In the genomic region with DNA sequence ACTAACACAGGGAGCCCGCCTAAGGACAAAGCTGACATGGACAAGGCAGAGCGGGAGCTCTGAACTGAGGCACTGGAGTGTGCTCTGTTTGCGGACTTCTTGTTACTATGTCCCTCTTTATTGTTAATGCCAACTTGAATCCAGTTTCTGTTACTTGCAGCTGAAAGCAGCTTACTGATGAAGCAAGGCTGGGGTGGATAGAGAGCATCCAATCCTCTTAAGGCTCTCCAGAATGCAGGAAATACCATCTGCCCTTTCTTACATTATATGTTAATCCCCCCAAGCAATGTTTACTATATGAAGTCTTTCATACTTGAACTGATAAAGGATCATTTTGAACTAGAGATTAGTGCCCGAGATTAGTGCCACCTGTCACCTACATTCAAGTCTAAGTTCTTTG, we compare ENCODE assay signal across 22 cellular contexts. TPM values are rescaled to one million over a fixed set of nuclear protein-coding genes. Genes with fewer than 3 reads are reported as not detected.
DNase-seq lines count a peak whose midpoint lies in the region; ATAC-seq, FAIRE-seq and TF ChIP-seq lines count a peak whose summit lies in the region.
"Had no signal": no experiment of that assay in that cellular context is flagged by ENCODE, and none has a peak within 500 bp of the region (broad histone marks: within the 10 kb centered on the region; RNA-seq: fewer than 3 reads in every experiment).

No MANE protein-coding gene starts in this region.

- no peak overlapping the region for H3K23ac ChIP-seq in IMR-90 (ENCODE audit: low read depth, low read length)

- no peak for TF ChIP-seq RAD21 in IMR-90 (IDR thresholded peaks at IDR 0.05; ENCODE audit: low read length)

- POLR2A ChIA-PET in IMR-90 (lab: Charles Lee; ENCODE audit: unreplicated experiment): no interaction called here

- H2AFZ ChIP-seq in IMR-90 (replicated peaks; ENCODE audit: low read length, poor library complexity) (no peak overlapping the region), keratinocyte (ENCODE audit: control insufficient read depth, low read length) (no peak overlapping the region)

- H3K4ac ChIP-seq in IMR-90 (ENCODE audit: low read depth, low read length): no peak overlapping the region

- H3K9me3 ChIP-seq in IMR-90 (ENCODE audit: control insufficient read depth, insufficient read depth, low read length): no peaks in the 10 kb centered on the region
- H3K9me3 ChIP-seq in keratinocyte (ENCODE audit: control insufficient read depth, low read depth, low read length): no peaks in the 10 kb centered on the region
- H3K9me3 ChIP-seq: BE2C, Caco-2 had no signal

- no peak overlapping the region for H2AK5ac ChIP-seq in IMR-90 (ENCODE audit: low read depth, low read length)

- H3K79me2 ChIP-seq in keratinocyte (ENCODE audit: control insufficient read depth, insufficient read depth, low read length): peaks cover 97% of the 10 kb centered on the region

- H4K20me1 ChIP-seq in IMR-90 (ENCODE audit: insufficient read depth, low read length) (peaks cover 20% of the 10 kb centered on the region), keratinocyte (ENCODE audit: control insufficient read depth, extremely low read depth, insufficient read depth, low read length) (no peaks in the 10 kb centered on the region)

- peak; percentile 11 for DNase-seq in IMR-90
- peak; percentile 95 for DNase-seq in NCI-H82 (lab: John Stamatoyannopoulos, UW)
- no peak for DNase-seq in keratinocyte (ENCODE audit: low read depth, low spot score)
- DNase-seq in NCI-H2227 treated with DMSO at 0.1 percent for 48 hours (lab: John Stamatoyannopoulos, UW): no peak
- no peak for DNase-seq in NCI-H2107 treated with DMSO at 0.1 percent for 48 hours (lab: John Stamatoyannopoulos, UW; ENCODE audit: unreplicated experiment)
- no peak for DNase-seq in erythroblast (lab: John Stamatoyannopoulos, UW)
- DNase-seq: ACHN; BE2C; C1 segment of cervical spinal cord; Caco-2; CD4-positive, CD25-positive, alpha-beta regulatory T cell; DMS79 treated with DMSO at 0.1 percent for 48 hours; GF-D8; H9; KBM-7 had no signal

- peaks cover 19% of the 10 kb centered on the region for H3K4me1 Mint-ChIP-seq in activated T-helper 17 cell treated with anti-CD3 and anti-CD28 coated beads, Interleukin-2, amount 50 U/mL, for 72 hours

- no peaks in the 10 kb centered on the region for H3K27me3 Mint-ChIP-seq in activated T-helper 17 cell treated with anti-CD3 and anti-CD28 coated beads, Interleukin-2, amount 50 U/mL, for 72 hours
- H3K27me3 Mint-ChIP-seq: CD4-positive, CD25-positive, alpha-beta regulatory T cell; IgD-negative memory B cell had no signal

- H2BK5ac ChIP-seq in IMR-90 (ENCODE audit: low read depth, low read length, poor library complexity, severe bottlenecking): no peak overlapping the region

- no peak overlapping the region for H3K14ac ChIP-seq in IMR-90 (replicated peaks; ENCODE audit: low read depth, low read length)

- in situ Hi-C loops in IMR-90 (cut with MboI; ENCODE audit: low sequenced_read_pairs): no loop called here

- H3K9me1 ChIP-seq in IMR-90 (ENCODE audit: insufficient read depth, low read length) (no peaks in the 10 kb centered on the region; the same call in 1 of the 2 replicates), keratinocyte (ENCODE audit: control insufficient read depth, extremely low read depth, insufficient read depth, low read length) (no peaks in the 10 kb centered on the region)

- H3K4me1 ChIP-seq in IMR-90 (ENCODE audit: control insufficient read depth, insufficient read depth, low read length) (no peaks in the 10 kb centered on the region; the same call in 1 of the 2 replicates), keratinocyte (ENCODE audit: control insufficient read depth, extremely low read depth, insufficient read depth, low read length) (no peaks in the 10 kb centered on the region)
- H3K4me1 ChIP-seq: BE2C had no signal

- no TSS peak for BruUV-seq in IMR-90 (replicated peaks; lab: Mats Ljungman, UMichigan)

- CTCF ChIA-PET in IMR-90 (lab: Yijun Ruan, JAX): no interaction called here

- H3K4me2 ChIP-seq in IMR-90 (ENCODE audit: low read depth, low read length) (no peak overlapping the region), keratinocyte (ENCODE audit: control insufficient read depth, extremely low read depth, insufficient read depth, low read depth, low read length) (no peak overlapping the region)

- ATAC-seq in IMR-90 (ENCODE audit: low read depth) (no peak), HG03442 (IDR thresholded peaks at IDR 0.05; ENCODE audit: unreplicated experiment) (no peak)
- ATAC-seq in activated T-helper 17 cell treated with anti-CD3 and anti-CD28 coated beads, Interleukin-2, amount 50 U/mL, for 72 hours (replicated peaks): no peak
- ATAC-seq: GM12878 had no signal

- no peak overlapping the region for H2BK15ac ChIP-seq in IMR-90 (ENCODE audit: low read depth, low read length)

- intact Hi-C loops in IMR-90 (cut with micrococcal nuclease): no loop called here

- peaks cover 47% of the 10 kb centered on the region for H3K36me3 Mint-ChIP-seq in activated T-helper 17 cell treated with anti-CD3 and anti-CD28 coated beads, Interleukin-2, amount 50 U/mL, for 72 hours (ENCODE audit: low read depth)

- H3K79me1 ChIP-seq in IMR-90 (ENCODE audit: low read depth in 1 of 2, low read length in 2 of 2): peaks cover 27 to 64% of the 10 kb centered on the region in 2 experiments

- dilution Hi-C loops in IMR-90 (cut with HindIII; ENCODE audit: low sequenced_read_pairs, unreplicated experiment) (no loop called here), keratinocyte (cut with MboI; ENCODE audit: extremely low pct_ligation_motif_present, low sequenced_read_pairs) (no loop called here)

- H3K27ac Mint-ChIP-seq in activated T-helper 17 cell treated with anti-CD3 and anti-CD28 coated beads, Interleukin-2, amount 50 U/mL, for 72 hours: peak overlapping the region; percentile 54
- H3K27ac Mint-ChIP-seq: CD4-positive, CD25-positive, alpha-beta regulatory T cell; IgD-negative memory B cell had no signal

- H3K9me3 Mint-ChIP-seq in activated T-helper 17 cell treated with anti-CD3 and anti-CD28 coated beads, Interleukin-2, amount 50 U/mL, for 72 hours: no peaks in the 10 kb centered on the region

- H3K4me3 Mint-ChIP-seq in activated T-helper 17 cell treated with anti-CD3 and anti-CD28 coated beads, Interleukin-2, amount 50 U/mL, for 72 hours: no peak overlapping the region
- H3K4me3 Mint-ChIP-seq: CD4-positive, CD25-positive, alpha-beta regulatory T cell; H9; IgD-negative memory B cell had no signal

- H3K18ac ChIP-seq in IMR-90 (ENCODE audit: low read depth, low read length): no peak overlapping the region

- no peak overlapping the region; the same call in 1 of the 2 replicates for H4K5ac ChIP-seq in IMR-90 (ENCODE audit: low read depth, low read length)

- WGBS in IMR-90 (ENCODE audit: extremely low coverage in 2 of 2, insufficient read length in 1 of 2), 2 experiments: no CpG with 5 or more reads among the region's 4 CpGs

- no peak overlapping the region for H4K91ac ChIP-seq in IMR-90 (ENCODE audit: insufficient read depth, low read depth, low read length)

- H3K36me3 ChIP-seq in IMR-90 (ENCODE audit: control insufficient read depth, insufficient read depth, low read length) (peaks cover 1% of the 10 kb centered on the region; the same call in 1 of the 2 replicates), keratinocyte (ENCODE audit: control insufficient read depth in 2 of 2, extremely low read depth in 1 of 2, insufficient read depth in 2 of 2, low read length in 2 of 2) (peaks cover 1 to 5% of the 10 kb centered on the region in 2 experiments)
- H3K36me3 ChIP-seq: BE2C had no signal

- TF ChIP-seq POLR2A in IMR-90 (IDR thresholded peaks at IDR 0.05; ENCODE audit: low read depth, low read length) (no peak), erythroblast (IDR thresholded peaks at IDR 0.05; ENCODE audit: low read length) (no peak)

- no peak overlapping the region for H2BK120ac ChIP-seq in IMR-90 (ENCODE audit: low read depth, low read length)

- no peak overlapping the region for H2BK20ac ChIP-seq in IMR-90 (ENCODE audit: low read depth, low read length)

- H2AK9ac ChIP-seq in IMR-90 (replicated peaks; ENCODE audit: low read depth, low read length, poor library complexity): no peak overlapping the region

- no peak overlapping the region for H4K8ac ChIP-seq in IMR-90 (ENCODE audit: low read depth in 2 of 2, low read length in 2 of 2)

- no peak overlapping the region for H3K56ac ChIP-seq in IMR-90 (ENCODE audit: extremely low read depth, insufficient read depth, low read length)

- peak; percentile 39 for FAIRE-seq in keratinocyte (lab: Jason Lieb, UNC)
- FAIRE-seq: A204.1, GM12878, H1 had no signal

- H3K27me3 ChIP-seq in IMR-90 (ENCODE audit: control insufficient read depth, insufficient read depth, low read length) (no peaks in the 10 kb centered on the region), keratinocyte (ENCODE audit: control insufficient read depth, extremely low read depth, insufficient read depth, low read length) (no peaks in the 10 kb centered on the region)
- H3K27me3 ChIP-seq: BE2C had no signal

- H3K27ac ChIP-seq in IMR-90 (ENCODE audit: insufficient read depth, low read length) (no peak overlapping the region), keratinocyte (ENCODE audit: control insufficient read depth, insufficient read depth, low read length) (no peak overlapping the region)
- H3K27ac ChIP-seq: HL-60 had no signal

- TF ChIP-seq CTCF in IMR-90 (conservative IDR thresholded peaks at IDR 0.05; ENCODE audit: low read depth, low read length): no peak
- no peak for TF ChIP-seq CTCF in keratinocyte (optimal IDR thresholded peaks at IDR 0.05 in 1 of 3, IDR thresholded peaks at IDR 0.05 in 1 of 3, conservative IDR thresholded peaks at IDR 0.05 in 1 of 3; ENCODE audit: extremely low read depth in 1 of 3, insufficient read depth in 2 of 3, low read length in 3 of 3)

- H3K4me3 ChIP-seq in IMR-90 (ENCODE audit: insufficient read depth, low read depth, low read length) (no peak overlapping the region), keratinocyte (ENCODE audit: control insufficient read depth in 2 of 3, extremely low read depth in 1 of 3, insufficient read depth in 2 of 3, low read depth in 1 of 3, low read length in 3 of 3) (no peak overlapping the region)
- H3K4me3 ChIP-seq: GM12878 had no signal

- H3K9ac ChIP-seq in IMR-90 (ENCODE audit: low read depth, low read length) (no peak overlapping the region), keratinocyte (ENCODE audit: control insufficient read depth, extremely low read depth, insufficient read depth, low read length) (no peak overlapping the region)

RNA-seq across cellular contexts. Expression of gene FAM210A, which starts 9.4 kb away (rescaled TPM):
- total RNA-seq in IMR-90 (2012; rRNA removed): 16.1 and 25.3 TPM in 2 replicates
- polyA plus RNA-seq in IMR-90 (2012; rRNA removed) (9.2 and 9.8 TPM in 2 replicates), keratinocyte (25.3 to 33.0 TPM (median 31.7 TPM) in 3 replicates)
- 5.4 and 7.8 TPM in 2 replicates for polyA plus RNA-seq in IMR-90 (2012; cell fraction: cytosol; rRNA removed)
- 5.2 and 10.1 TPM in 2 replicates for polyA plus RNA-seq in IMR-90 (2012; cell fraction: nucleus; rRNA removed; ENCODE audit: low replicate concordance)
- 100 to 1,000 TPM in 1 of 2 donors, 10 to 100 TPM in 1; 58.8 to 101 TPM for total RNA-seq in activated T-helper 17 cell treated with anti-CD3 and anti-CD28 coated beads, Interleukin-2, amount 50 U/mL, for 72 hours
- polyA plus RNA-seq in keratinocyte (2011; ENCODE audit: low read depth): 19.6 TPM
- polyA plus RNA-seq in keratinocyte (2011; cell fraction: cytosol; rRNA removed): 22.6 and 37.5 TPM in 2 replicates
- polyA plus RNA-seq in keratinocyte (2011; cell fraction: nucleus; rRNA removed): 27.0 and 31.2 TPM in 2 replicates
- 20.8 and 28.9 TPM in 2 replicates for polyA plus RNA-seq in keratinocyte (2012; ENCODE audit: low replicate concordance)
- 12.6 to 38.0 TPM (median 33.3 TPM) in 3 replicates for polyA minus RNA-seq in keratinocyte
- polyA minus RNA-seq in keratinocyte (2011; cell fraction: cytosol; rRNA and poly(A)+ RNA removed): 36.8 TPM
- polyA minus RNA-seq in keratinocyte (2011; cell fraction: nucleus; rRNA and poly(A)+ RNA removed): 14.0 and 28.8 TPM in 2 replicates

RNA-seq across cellular contexts. Expression of gene RNMT, which starts 9.6 kb away (rescaled TPM):
- 13.3 and 21.1 TPM in 2 replicates for total RNA-seq in IMR-90 (2012; rRNA removed)
- polyA plus RNA-seq in IMR-90 (2012; rRNA removed): 11.9 and 13.6 TPM in 2 replicates
- polyA plus RNA-seq in IMR-90 (2012; cell fraction: cytosol; rRNA removed): 3.6 and 6.0 TPM in 2 replicates
- polyA plus RNA-seq in IMR-90 (2012; cell fraction: nucleus; rRNA removed; ENCODE audit: low replicate concordance): 6.8 and 33.4 TPM in 2 replicates
- total RNA-seq in activated T-helper 17 cell treated with anti-CD3 and anti-CD28 coated beads, Interleukin-2, amount 50 U/mL, for 72 hours: 100 to 1,000 TPM in 1 of 2 donors, 10 to 100 TPM in 1; 56.8 to 115 TPM
- 16.1 to 22.6 TPM (median 18.3 TPM) in 3 replicates for polyA plus RNA-seq in keratinocyte
- 80.1 TPM for polyA plus RNA-seq in keratinocyte (2011; ENCODE audit: low read depth)
- 11.3 and 20.8 TPM in 2 replicates for polyA plus RNA-seq in keratinocyte (2011; cell fraction: cytosol; rRNA removed)
- 35.1 and 43.6 TPM in 2 replicates for polyA plus RNA-seq in keratinocyte (2011; cell fraction: nucleus; rRNA removed)
- 18.7 and 28.6 TPM in 2 replicates for polyA plus RNA-seq in keratinocyte (2012; ENCODE audit: low replicate concordance)
- 8.7 to 13.0 TPM (median 10.0 TPM) in 3 replicates for polyA minus RNA-seq in keratinocyte
- 5.9 TPM for polyA minus RNA-seq in keratinocyte (2011; cell fraction: cytosol; rRNA and poly(A)+ RNA removed)
- polyA minus RNA-seq in keratinocyte (2011; cell fraction: nucleus; rRNA and poly(A)+ RNA removed): 12.9 and 29.7 TPM in 2 replicates

Comparison
In these comparisons a context has a peak if more than half of its experiments do, and no peak if none do; other contexts are left out.
1. DNase-seq: peak in IMR-90 (single experiment) and NCI-H82 (single experiment); none in keratinocyte (single experiment), NCI-H2227 treated with DMSO at 0.1 percent for 48 hours (single experiment), NCI-H2107 treated with DMSO at 0.1 percent for 48 hours (single experiment) and erythroblast (0 of 2).